1 cellular context compared by ENCODE assay signal in genomic region chr1:63593303-63593886, GRCh38.
TF ChIP-seq lines count a peak whose summit lies in the region.

TSS of gene PGM1 (plus strand) at chr1:63593411. CDS start at chr1:63593489, 78 bp downstream.

TF ChIP-seq in GM12878, 131 proteins besides CTCF, POLR2A, EP300 and RAD21 (continued from another document and continues in another):
- TF ChIP-seq HSF1 (IDR thresholded peaks at IDR 0.05; ENCODE audit: low read depth, low read length) (no peak), NFIC (IDR thresholded peaks at IDR 0.05; ENCODE audit: low read depth, low read length) (no peak), ZNF24 (IDR thresholded peaks at IDR 0.05) (peak; percentile 27; the same call in 1 of the 2 replicates), RELB (IDR thresholded peaks at IDR 0.05; ENCODE audit: low read depth) (0 out of 2 replicates have a peak, but pooled peaks have one; percentile 69), ZNF274 (IDR thresholded peaks at IDR 0.05; ENCODE audit: insufficient read depth, insufficient read length) (no peak), ZNF207 (IDR thresholded peaks at IDR 0.05; ENCODE audit: borderline replicate concordance) (no peak), MXI1 (IDR thresholded peaks at IDR 0.05; ENCODE audit: low read depth, low read length) (peak; percentile 74), BCLAF1 (IDR thresholded peaks at IDR 0.05) (no peak), POLR2AphosphoS2 (IDR thresholded peaks at IDR 0.05; ENCODE audit: low read depth, low read length) (0 out of 2 replicates have a peak, but pooled peaks have one; percentile 1), ASH2L (IDR thresholded peaks at IDR 0.05; ENCODE audit: borderline replicate concordance, low read depth) (no peak; the same call in 1 of the 2 replicates), KLF5 (IDR thresholded peaks at IDR 0.05; ENCODE audit: partially characterized antibody) (no peak), GATAD2B (conservative IDR thresholded peaks at IDR 0.05; ENCODE audit: low read depth) (peak; percentile 53; the same call in 1 of the 2 replicates), SMAD5 (IDR thresholded peaks at IDR 0.05; ENCODE audit: low read depth) (no peak), ELK1 (IDR thresholded peaks at IDR 0.05; ENCODE audit: low read depth, low read length) (0 out of 2 replicates have a peak, but pooled peaks have one; percentile 10), USF1 (IDR thresholded peaks at IDR 0.05; ENCODE audit: borderline replicate concordance, extremely low read length, insufficient read depth, low read depth, low read length) (no peak), SUPT20H (IDR thresholded peaks at IDR 0.05; ENCODE audit: borderline replicate concordance, control insufficient read depth, low read depth, low read length) (no peak), RB1 (IDR thresholded peaks at IDR 0.05; ENCODE audit: borderline replicate concordance) (0 out of 2 replicates have a peak, but pooled peaks have one; percentile 20), EZH2 (IDR thresholded peaks at IDR 0.05; ENCODE audit: borderline replicate concordance, control insufficient read depth, low read depth, low read length) (no peak), EED (IDR thresholded peaks at IDR 0.05; ENCODE audit: low read depth) (no peak), LARP7 (IDR thresholded peaks at IDR 0.05) (peak; percentile 74), CBX5 (IDR thresholded peaks at IDR 0.05; ENCODE audit: low read depth) (no peak), BCL11A (IDR thresholded peaks at IDR 0.05; ENCODE audit: low read depth, low read length) (0 out of 2 replicates have a peak, but pooled peaks have one; percentile 14), SUZ12 (IDR thresholded peaks at IDR 0.05; ENCODE audit: unreplicated experiment) (no peak), CEBPB (IDR thresholded peaks at IDR 0.05; ENCODE audit: borderline replicate concordance in 1 of 2, low read depth in 2 of 2, low read length in 2 of 2) (no peak), NR2C1 (IDR thresholded peaks at IDR 0.05) (0 out of 2 replicates have a peak, but pooled peaks have one; percentile 33), IRF4 (IDR thresholded peaks at IDR 0.05; ENCODE audit: low read depth, low read length) (no peak), JUNB (IDR thresholded peaks at IDR 0.05) (no peak), ATF7 (IDR thresholded peaks at IDR 0.05; ENCODE audit: low read depth) (no peak), STAT3 (IDR thresholded peaks at IDR 0.05; ENCODE audit: low read depth, low read length) (no peak), BRCA1 (IDR thresholded peaks at IDR 0.05; ENCODE audit: low read depth, low read length) (no peak), PKNOX1 (IDR thresholded peaks at IDR 0.05) (no peak), SREBF2 (IDR thresholded peaks at IDR 0.05; ENCODE audit: low read length) (no peak), WRNIP1 (IDR thresholded peaks at IDR 0.05; ENCODE audit: borderline replicate concordance, low read depth, low read length) (no peak), MAX (IDR thresholded peaks at IDR 0.05; ENCODE audit: low read depth, low read length) (no peak; the same call in 1 of the 2 replicates), MTA3 (IDR thresholded peaks at IDR 0.05; ENCODE audit: borderline replicate concordance, low read length) (no peak), JUND (IDR thresholded peaks at IDR 0.05; ENCODE audit: low read depth, low read length) (no peak), ZSCAN29 (IDR thresholded peaks at IDR 0.05) (no peak), EGR1 (IDR thresholded peaks at IDR 0.05; ENCODE audit: borderline replicate concordance in 1 of 2, low read depth in 2 of 2, low read length in 2 of 2) (0 out of 3 replicates have a peak, but pooled peaks of 1 of the 2 experiments have one; percentile 6), SIX5 (IDR thresholded peaks at IDR 0.05; ENCODE audit: low read depth, low read length, severe bottlenecking) (no peak), CHD4 (IDR thresholded peaks at IDR 0.05) (no peak), CHD2 (IDR thresholded peaks at IDR 0.05; ENCODE audit: borderline replicate concordance, low read depth, low read length) (peak; percentile 24; the same call in 1 of the 2 replicates), FOXK2 (IDR thresholded peaks at IDR 0.05) (no peak), YBX1 (IDR thresholded peaks at IDR 0.05) (no peak), SMARCA5 (IDR thresholded peaks at IDR 0.05) (no peak), MYB (IDR thresholded peaks at IDR 0.05; ENCODE audit: borderline replicate concordance, low read depth, low read length) (no peak), ATF2 (IDR thresholded peaks at IDR 0.05; ENCODE audit: low read length) (no peak), TAF1 (IDR thresholded peaks at IDR 0.05; ENCODE audit: borderline replicate concordance, low read depth, low read length) (no peak), HDAC6 (IDR thresholded peaks at IDR 0.05; ENCODE audit: unreplicated experiment) (no peak), BHLHE40 (IDR thresholded peaks at IDR 0.05; ENCODE audit: borderline replicate concordance in 1 of 2, low read depth in 2 of 2, low read length in 1 of 2) (peak; percentile 9 to 81; a peak in 2 of 4 replicates), PML (IDR thresholded peaks at IDR 0.05; ENCODE audit: low read length) (0 out of 2 replicates have a peak, but pooled peaks have one; percentile 24), POU2F2 (IDR thresholded peaks at IDR 0.05; ENCODE audit: borderline replicate concordance, low read depth, low read length) (no peak), HCFC1 (IDR thresholded peaks at IDR 0.05; ENCODE audit: low read length) (peak; percentile 19; the same call in 1 of the 2 replicates), PBX3 (IDR thresholded peaks at IDR 0.05; ENCODE audit: insufficient replicate concordance, low read depth, low read length) (no peak), KDM1A (IDR thresholded peaks at IDR 0.05; ENCODE audit: borderline replicate concordance) (no peak), DPF2 (IDR thresholded peaks at IDR 0.05) (peak; percentile 43; the same call in 1 of the 2 replicates), HDGF (IDR thresholded peaks at IDR 0.05) (0 out of 2 replicates have a peak, but pooled peaks have one; percentile 31), HDAC2 (IDR thresholded peaks at IDR 0.05) (no peak), BMI1 (IDR thresholded peaks at IDR 0.05; ENCODE audit: borderline replicate concordance) (no peak), IKZF2 (IDR thresholded peaks at IDR 0.05) (no peak), SPI1 (IDR thresholded peaks at IDR 0.05; ENCODE audit: borderline replicate concordance, insufficient read depth, low read depth, low read length) (no peak), ZNF384 (IDR thresholded peaks at IDR 0.05; ENCODE audit: borderline replicate concordance, low read depth, low read length) (no peak), MLLT1 (IDR thresholded peaks at IDR 0.05) (no peak)
